In the genomic region with DNA sequence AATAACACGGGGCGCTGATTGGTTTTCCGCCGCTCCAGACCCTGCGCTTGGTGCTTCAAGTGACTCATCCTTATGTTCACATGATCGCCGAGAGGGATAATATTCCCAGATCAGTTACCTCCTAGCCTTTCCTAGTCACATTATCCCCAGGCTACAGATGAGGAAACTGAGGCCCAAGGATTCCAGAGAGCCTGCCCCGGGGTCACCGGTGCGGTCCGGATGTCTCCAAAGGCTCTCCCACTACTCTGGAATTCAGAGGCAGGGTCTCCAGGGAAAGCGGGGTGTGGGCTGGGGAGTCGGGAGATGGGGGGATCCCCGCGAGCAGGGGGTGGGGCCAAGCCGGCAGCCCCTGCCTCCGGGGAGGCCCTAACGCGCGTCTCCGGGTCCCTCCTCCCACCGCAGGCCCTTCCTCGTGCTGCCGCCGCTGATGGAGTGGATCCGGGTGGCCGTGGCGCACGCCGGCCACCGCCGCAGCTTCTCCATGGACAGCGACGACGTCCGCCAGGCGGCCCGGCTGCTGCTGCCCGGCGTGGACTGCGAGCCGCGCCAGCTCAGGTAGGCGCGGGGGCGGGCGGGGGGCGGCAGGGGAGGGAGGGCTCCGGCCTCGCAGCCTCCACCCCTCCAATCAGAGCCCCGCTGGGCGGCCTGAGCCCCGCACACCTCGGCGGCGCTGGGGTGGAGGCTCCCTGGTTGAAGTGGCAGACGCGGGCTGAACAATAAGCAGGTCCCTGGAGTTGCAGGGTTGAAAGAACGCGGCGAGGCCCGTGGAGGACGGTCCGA, we compare ENCODE assay signal across 14 cellular contexts.
DNase-seq lines count a peak whose midpoint lies in the region; ATAC-seq, FAIRE-seq and TF ChIP-seq lines count a peak whose summit lies in the region.
"Had no signal": no experiment of that assay in that cellular context is flagged by ENCODE, and none has a peak within 500 bp of the region (broad histone marks: within the 10 kb centered on the region; RNA-seq: fewer than 3 reads in every experiment).

No MANE protein-coding gene starts in this region.

- H3K27me3 Mint-ChIP-seq in astrocyte (ENCODE audit: low read depth, unreplicated experiment) (peaks cover 35% of the 10 kb centered on the region), neural progenitor cell (ENCODE audit: insufficient read depth, low read depth) (peaks cover 18% of the 10 kb centered on the region)

- H3K27me3 ChIP-seq in astrocyte (ENCODE audit: insufficient read depth, low read length) (no peaks in the 10 kb centered on the region), neural progenitor cell (peaks cover 31% of the 10 kb centered on the region)

- ATAC-seq in left ventricle myocardium superior: peak; percentile 70

- H3K4me3 ChIP-seq in astrocyte (ENCODE audit: insufficient read depth, low read depth, low read length) (peak overlapping the region; percentile 44), neural progenitor cell (peak overlapping the region; percentile 22)

- H3K27ac ChIP-seq in astrocyte (ENCODE audit: low read depth, low read length): no peak overlapping the region
- H3K27ac ChIP-seq in neural progenitor cell: no peak overlapping the region

- H3K36me3 Mint-ChIP-seq in astrocyte (ENCODE audit: low read depth, unreplicated experiment): no peaks in the 10 kb centered on the region
- H3K36me3 Mint-ChIP-seq in neural progenitor cell: no peaks in the 10 kb centered on the region

- H3K4me3 Mint-ChIP-seq in astrocyte (ENCODE audit: unreplicated experiment) (no peak overlapping the region), neural progenitor cell (peak overlapping the region; percentile 72)

- DNase-seq in AG08396 (ENCODE audit: low spot score): peak; percentile 50
- DNase-seq in astrocyte (ENCODE audit: low read depth): no peak
- peak; percentile 40 for DNase-seq in left ventricle myocardium superior
- peak; percentile 57 for DNase-seq in neural progenitor cell (ENCODE audit: low spot score)
- DNase-seq in DMS79 treated with DMSO at 0.1 percent for 48 hours (lab: John Stamatoyannopoulos, UW): no peak
- DNase-seq in HuH-7 (ENCODE audit: low spot score): no peak
- DNase-seq in medulla oblongata (ENCODE audit: extremely low spot score): no peak
- DNase-seq in DMS114 treated with DMSO at 0.1 percent for 48 hours (lab: John Stamatoyannopoulos, UW; ENCODE audit: unreplicated experiment): no peak
- DNase-seq: activated CD4-positive, alpha-beta T cell treated with anti-CD3 and anti-CD28 coated beads for 1 hour; activated effector memory CD4-positive, alpha-beta T cell treated with Interleukin-2 at 50 U/mL for 16 hours; Karpas-422; NCI-H226; SHP77 treated with DMSO at 0.1 percent for 48 hours had no signal

- H3K9me3 ChIP-seq in astrocyte (ENCODE audit: insufficient read depth, low read depth, low read length) (no peaks in the 10 kb centered on the region), neural progenitor cell (ENCODE audit: low read depth) (no peaks in the 10 kb centered on the region)

- H3K4me1 Mint-ChIP-seq in astrocyte (ENCODE audit: low read depth, unreplicated experiment) (peaks cover 2% of the 10 kb centered on the region), neural progenitor cell (peaks cover 40% of the 10 kb centered on the region)

- H3K9ac ChIP-seq in astrocyte (ENCODE audit: low read length): peak overlapping the region; percentile 24
- H3K9ac ChIP-seq in neural progenitor cell: no peak overlapping the region

- H3K4me2 ChIP-seq in astrocyte (ENCODE audit: low read length) (peak overlapping the region; percentile 84), neural progenitor cell (peak overlapping the region; percentile 76)

- no peak for TF ChIP-seq CTCF in astrocyte (IDR thresholded peaks at IDR 0.05; ENCODE audit: insufficient read depth, low read depth, low read length)
- peak; percentile 12 for TF ChIP-seq CTCF in neural progenitor cell (IDR thresholded peaks at IDR 0.05)

- H3K27ac Mint-ChIP-seq in astrocyte (ENCODE audit: unreplicated experiment) (no peak overlapping the region), neural progenitor cell (peak overlapping the region; percentile 9)

- H3K4me1 ChIP-seq in astrocyte (ENCODE audit: insufficient read depth, low read length) (peaks cover 26% of the 10 kb centered on the region), neural progenitor cell (no peaks in the 10 kb centered on the region)

- intact Hi-C loops in left ventricle myocardium superior (cut with micrococcal nuclease): no loop called here

- no peaks in the 10 kb centered on the region for H3F3A ChIP-seq in neural progenitor cell (ENCODE audit: low read depth)

- H3K9me3 Mint-ChIP-seq in astrocyte (ENCODE audit: unreplicated experiment): no peaks in the 10 kb centered on the region
- no peaks in the 10 kb centered on the region for H3K9me3 Mint-ChIP-seq in neural progenitor cell

- H3K79me2 ChIP-seq in astrocyte (ENCODE audit: insufficient read depth, low read length) (no peaks in the 10 kb centered on the region), neural progenitor cell (ENCODE audit: low read depth) (no peaks in the 10 kb centered on the region)

- no peaks in the 10 kb centered on the region for H3K36me3 ChIP-seq in astrocyte (ENCODE audit: insufficient read depth, low read length)
- H3K36me3 ChIP-seq in neural progenitor cell: no peaks in the 10 kb centered on the region

- H2AFZ ChIP-seq in astrocyte (ENCODE audit: low read depth, low read length) (peak overlapping the region; percentile 26), neural progenitor cell (replicated peaks) (peak overlapping the region; percentile 77)

- no peak for FAIRE-seq in astrocyte (lab: Jason Lieb, UNC)
- FAIRE-seq: H54 had no signal

- H4K20me1 ChIP-seq in astrocyte (ENCODE audit: insufficient read depth, low read length): no peaks in the 10 kb centered on the region
- H4K20me1 ChIP-seq in neural progenitor cell (ENCODE audit: low read depth): no peaks in the 10 kb centered on the region

Comparison
In these comparisons a context has a peak if more than half of its experiments do, and no peak if none do; other contexts are left out.
1. DNase-seq: peak in AG08396 (single experiment), left ventricle myocardium superior (single experiment) and neural progenitor cell (single experiment); none in astrocyte (single experiment), DMS79 treated with DMSO at 0.1 percent for 48 hours (single experiment), HuH-7 (single experiment), medulla oblongata (single experiment) and DMS114 treated with DMSO at 0.1 percent for 48 hours (single experiment).